In the genomic region with DNA sequence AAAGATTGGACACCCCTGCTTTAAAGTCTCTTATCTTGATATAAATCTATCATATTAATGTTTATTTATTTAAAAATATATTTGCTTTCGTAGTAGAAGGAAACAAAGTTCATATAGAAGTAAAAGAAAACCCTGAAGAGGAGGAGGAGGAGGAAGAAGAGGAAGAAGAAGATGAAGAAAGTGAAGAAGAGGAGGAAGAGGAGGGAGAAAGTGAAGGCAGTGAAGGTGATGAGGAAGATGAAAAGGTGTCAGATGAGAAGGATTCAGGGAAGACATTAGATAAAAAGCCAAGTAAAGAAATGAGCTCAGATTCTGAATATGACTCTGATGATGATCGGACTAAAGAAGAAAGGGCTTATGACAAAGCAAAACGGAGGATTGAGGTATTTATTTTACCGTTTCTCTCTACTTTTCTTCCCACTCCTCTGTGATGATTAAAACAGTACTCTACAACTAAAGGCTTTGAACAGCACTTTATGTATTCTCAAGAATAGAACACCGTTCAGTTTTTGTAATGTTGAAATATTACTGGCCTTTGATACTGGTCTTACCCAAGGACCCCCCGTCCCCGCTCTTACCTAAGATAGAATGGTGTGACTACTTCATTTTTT, we compare ENCODE assay signal across 27 cellular contexts.
"Had no signal": no experiment of that assay in that cellular context is flagged by ENCODE, and none has a peak within 500 bp of the region (broad histone marks: within the 10 kb centered on the region; RNA-seq: fewer than 3 reads in every experiment).

No MANE protein-coding gene starts in this region.

- H3K27me3 Mint-ChIP-seq: activated naive CD8-positive, alpha-beta T cell; progenitor cell of endocrine pancreas had no signal

- H3K4me1 ChIP-seq: colonic mucosa, left lung, lower lobe of right lung, stomach, upper lobe of left lung, vagina had no signal

- H3K27ac ChIP-seq: colonic mucosa, dorsolateral prefrontal cortex, left lung, lower lobe of right lung, neutrophil, skin epidermis, stomach, thyroid gland, upper lobe of left lung, vagina had no signal

- DNase-seq: activated CD4-positive, alpha-beta T cell treated with anti-CD3 and anti-CD28 coated beads for 4 hours; activated CD4-positive, alpha-beta T cell treated with anti-CD3 and anti-CD28 coated beads, Interleukin-2, amount 50 U/mL, for 48 hours; activated CD4-positive, CD25-positive, alpha-beta regulatory T cell; activated CD8-positive, alpha-beta memory T cell treated with anti-CD3 and anti-CD28 coated beads, Interleukin-2, amount 50 U/mL, for 48 hours; activated gamma-delta T cell; anterior cingulate cortex; colonic mucosa; dorsolateral prefrontal cortex; effector memory CD4-positive, alpha-beta T cell; kidney glomerular epithelial cell; left lung; lower lobe of right lung; mesendoderm; mucosa of descending colon; stimulated activated CD4-positive, alpha-beta T cell treated with anti-CD3 and anti-CD28 coated beads, Interleukin-12 subunit alpha, Interleukin-12 subunit beta, amount 100 ng/mL, for 4 hours; stimulated activated CD4-positive, alpha-beta T cell treated with anti-CD3 and anti-CD28 coated beads, Interleukin-4, amount 100 ng/mL, for 1 hour; stomach; T-helper 1 cell; thyroid gland; upper lobe of left lung had no signal

- H3K9me3 ChIP-seq: colonic mucosa, left lung, lower lobe of right lung, mucosa of descending colon, neutrophil, stomach, thyroid gland, upper lobe of left lung, vagina had no signal

- H3K4me3 ChIP-seq: colonic mucosa, dorsolateral prefrontal cortex, left lung, lower lobe of right lung, mucosa of descending colon, skin epidermis, stomach, thyroid gland, upper lobe of left lung, vagina had no signal

- H3K27me3 ChIP-seq: colonic mucosa, dorsolateral prefrontal cortex, left lung, neutrophil, stomach, thyroid gland, upper lobe of left lung, vagina had no signal

- ATAC-seq: left lung, lower lobe of right lung, mucosa of descending colon, sciatic nerve had no signal

- H3K4me3 Mint-ChIP-seq: activated naive CD8-positive, alpha-beta T cell; nephron had no signal

- H3K27ac Mint-ChIP-seq: nephron, progenitor cell of endocrine pancreas had no signal

- H3K4me1 Mint-ChIP-seq: nephron had no signal
